In the genomic region with DNA sequence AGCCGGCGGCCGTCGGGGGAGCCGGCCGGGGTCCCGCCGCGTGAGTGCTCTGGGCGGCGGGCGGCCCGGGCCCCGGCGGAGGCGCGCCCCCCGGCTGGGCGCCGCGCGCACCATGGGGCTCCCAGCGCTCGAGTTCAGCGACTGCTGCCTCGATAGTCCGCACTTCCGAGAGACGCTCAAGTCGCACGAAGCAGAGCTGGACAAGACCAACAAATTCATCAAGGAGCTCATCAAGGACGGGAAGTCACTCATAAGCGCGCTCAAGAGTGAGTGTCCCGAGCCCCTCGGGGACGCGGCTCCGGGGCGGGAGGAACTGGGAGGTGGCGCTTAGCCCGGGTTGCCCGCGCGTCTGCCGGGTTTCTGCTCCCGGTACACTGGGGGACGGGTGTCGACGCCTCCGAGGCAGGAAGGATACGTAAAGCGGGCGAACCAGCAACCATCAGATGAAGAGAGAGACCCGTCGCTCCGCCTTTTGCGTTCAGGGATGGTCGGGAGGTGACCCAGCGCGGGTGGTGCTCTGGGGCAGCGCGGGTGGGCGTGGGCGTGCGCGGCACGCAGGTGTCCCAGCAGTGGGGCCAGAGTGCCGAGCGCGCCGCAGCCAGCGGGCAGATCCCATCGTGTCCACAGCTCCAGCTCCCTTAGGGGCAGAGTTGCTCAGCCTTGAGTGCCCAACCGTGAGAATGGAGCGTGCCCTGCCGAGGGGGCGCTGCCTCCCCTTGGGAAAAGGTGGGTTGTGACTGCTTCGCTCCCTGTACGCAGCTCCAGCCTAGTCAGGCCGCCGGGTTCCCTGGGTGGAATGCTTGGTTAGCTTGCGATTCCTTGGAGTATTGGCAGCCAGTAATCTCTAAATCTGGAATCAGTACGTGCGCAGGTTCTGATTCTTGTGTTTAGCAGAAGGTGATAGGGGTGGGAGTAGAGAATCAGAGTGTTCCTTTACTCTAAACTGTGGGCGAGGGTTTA, we compare ENCODE assay signal across 8 cellular contexts. TPM values are rescaled to one million over a fixed set of nuclear protein-coding genes. Genes with fewer than 3 reads are reported as not detected.
DNase-seq lines count a peak whose midpoint lies in the region; ATAC-seq and TF ChIP-seq lines count a peak whose summit lies in the region.

No MANE protein-coding gene starts in this region.

- peak; percentile 49 to 80 (median 71) for DNase-seq in CD8-positive, alpha-beta memory T cell
- DNase-seq in HPDE6-E6E7 (ENCODE audit: extremely low spot score) = peak; percentile 25
- DNase-seq in activated naive CD8-positive, alpha-beta T cell treated with anti-CD3 and anti-CD28 coated beads, Interleukin-2, amount 10 ng/mL, durations not matched to agents 7 days and 5 days = peak; percentile 76
- peak; percentile 51 for DNase-seq in left ventricle myocardium inferior
- DNase-seq in posterior cingulate gyrus = peak in 8 of 10 donors; percentile 39 to 93 (median 60)
- peak; percentile 51 to 60 for DNase-seq in uterus

- ATAC-seq in GM21367 (IDR thresholded peaks at IDR 0.05; ENCODE audit: unreplicated experiment) = peak; percentile 16
- ATAC-seq in SK-N-SH treated with all-trans-retinoic acid at 6 μM for 48 hours = peak; percentile 35
- peak; percentile 24 for ATAC-seq in activated naive CD8-positive, alpha-beta T cell treated with anti-CD3 and anti-CD28 coated beads, Interleukin-2, amount 10 ng/mL, durations not matched to agents 7 days and 5 days (ENCODE audit: low read depth)

- H3K4me3 Mint-ChIP-seq in CD8-positive, alpha-beta memory T cell = peak overlapping the region; percentile 92 to 98 (median 96)
- H3K4me3 Mint-ChIP-seq in activated naive CD8-positive, alpha-beta T cell treated with anti-CD3 and anti-CD28 coated beads, Interleukin-2, amount 10 ng/mL, durations not matched to agents 7 days and 5 days = peak overlapping the region; percentile 86

- H3K9me3 Mint-ChIP-seq in CD8-positive, alpha-beta memory T cell = no peaks in the 10 kb centered on the region
- no peaks in the 10 kb centered on the region for H3K9me3 Mint-ChIP-seq in activated naive CD8-positive, alpha-beta T cell treated with anti-CD3 and anti-CD28 coated beads, Interleukin-2, amount 10 ng/mL, durations not matched to agents 7 days and 5 days

- H3K27ac Mint-ChIP-seq in CD8-positive, alpha-beta memory T cell = peak overlapping the region; percentile 83 to 96 (median 93)
- peak overlapping the region; percentile 88 for H3K27ac Mint-ChIP-seq in activated naive CD8-positive, alpha-beta T cell treated with anti-CD3 and anti-CD28 coated beads, Interleukin-2, amount 10 ng/mL, durations not matched to agents 7 days and 5 days

- POLR2A ChIA-PET in CD8-positive, alpha-beta memory T cell (lab: Charles Lee) = interaction anchor here (0.6 to 3.5 kb wide), 13 partner anchors 10 to 232 kb away, joined by 3 to 39 read pairs (median 4); no protein-coding TSS in a partner anchor
- POLR2A ChIA-PET in activated naive CD8-positive, alpha-beta T cell treated with anti-CD3 and anti-CD28 coated beads, Interleukin-2, amount 10 ng/mL, durations not matched to agents 7 days and 5 days (lab: Charles Lee) = interaction anchor here (0.6 to 3.2 kb wide), 7 partner anchors 9 to 96 kb away, joined by 3 to 55 read pairs (median 6); no protein-coding TSS in a partner anchor

- no peaks in the 10 kb centered on the region for H3K9me3 ChIP-seq in CD8-positive, alpha-beta memory T cell (ENCODE audit: low read length)
- H3K9me3 ChIP-seq in left ventricle myocardium inferior (replicated peaks) (no peaks in the 10 kb centered on the region), uterus (no peaks in the 10 kb centered on the region)

- no peak for TF ChIP-seq CTCF in left ventricle myocardium inferior (IDR thresholded peaks at IDR 0.05; ENCODE audit: borderline replicate concordance)
- TF ChIP-seq CTCF in uterus (IDR thresholded peaks at IDR 0.05) = no peak

- TF ChIP-seq POLR2A in uterus (IDR thresholded peaks at IDR 0.05) = peak in 1 of 2 donors; percentile 42

- peak overlapping the region; percentile 75 for H3K27ac ChIP-seq in CD8-positive, alpha-beta memory T cell (ENCODE audit: low read depth, low read length)
- H3K27ac ChIP-seq in left ventricle myocardium inferior (replicated peaks) (peak overlapping the region; percentile 95), uterus (peak overlapping the region; percentile 75 to 96)

- CTCF ChIA-PET in CD8-positive, alpha-beta memory T cell (lab: Charles Lee) = interaction anchor here (0.7 to 8.3 kb wide), 24 partner anchors 9 to 118 kb away, joined by 3 to 98 read pairs (median 6); no protein-coding TSS in a partner anchor

- intact Hi-C loops in left ventricle myocardium inferior (cut with micrococcal nuclease) = loop anchor here (5.0 kb wide), 2 partner anchors 41 to 101 kb away; no protein-coding TSS in a partner anchor
- intact Hi-C loops in posterior cingulate gyrus (cut with DNase I) = loop anchor here (5.0 kb wide), 1 partner anchor 59 kb away; no protein-coding TSS in a partner anchor
- intact Hi-C loops in uterus (cut with DNase I; ENCODE audit: low total_unique reads) = loop anchor here (10.0 kb wide), 1 partner anchor 94 kb away; no protein-coding TSS in a partner anchor

- peaks cover 0 to 10% (median 0%) of the 10 kb centered on the region in 3 donors for H3K36me3 Mint-ChIP-seq in CD8-positive, alpha-beta memory T cell
- H3K36me3 Mint-ChIP-seq in activated naive CD8-positive, alpha-beta T cell treated with anti-CD3 and anti-CD28 coated beads, Interleukin-2, amount 10 ng/mL, durations not matched to agents 7 days and 5 days = peaks cover 7% of the 10 kb centered on the region

- peak overlapping the region; percentile 89 for H3K4me3 ChIP-seq in CD8-positive, alpha-beta memory T cell (ENCODE audit: low read length)
- H3K4me3 ChIP-seq in left ventricle myocardium inferior (peak overlapping the region; percentile 93), uterus (peak overlapping the region; percentile 62 to 67)

- no peaks in the 10 kb centered on the region for H3K27me3 ChIP-seq in CD8-positive, alpha-beta memory T cell (ENCODE audit: insufficient read depth, low read length, poor library complexity, severe bottlenecking)
- no peaks in the 10 kb centered on the region for H3K27me3 ChIP-seq in left ventricle myocardium inferior (ENCODE audit: low read depth)
- no peaks in the 10 kb centered on the region for H3K27me3 ChIP-seq in uterus

- H3K27me3 Mint-ChIP-seq in CD8-positive, alpha-beta memory T cell = no peaks in the 10 kb centered on the region
- no peaks in the 10 kb centered on the region for H3K27me3 Mint-ChIP-seq in activated naive CD8-positive, alpha-beta T cell treated with anti-CD3 and anti-CD28 coated beads, Interleukin-2, amount 10 ng/mL, durations not matched to agents 7 days and 5 days

- no peaks in the 10 kb centered on the region for H3K36me3 ChIP-seq in CD8-positive, alpha-beta memory T cell (ENCODE audit: insufficient read depth, low read length)
- H3K36me3 ChIP-seq in left ventricle myocardium inferior (no peaks in the 10 kb centered on the region), uterus (no peaks in the 10 kb centered on the region)

- peaks cover 33% of the 10 kb centered on the region for H3K4me1 ChIP-seq in CD8-positive, alpha-beta memory T cell (ENCODE audit: insufficient read depth, low read length)
- H3K4me1 ChIP-seq in left ventricle myocardium inferior (peaks cover 59% of the 10 kb centered on the region), uterus (no peaks in the 10 kb centered on the region)

- H3K4me1 Mint-ChIP-seq in CD8-positive, alpha-beta memory T cell = peaks cover 46 to 54% (median 52%) of the 10 kb centered on the region in 3 donors
- H3K4me1 Mint-ChIP-seq in activated naive CD8-positive, alpha-beta T cell treated with anti-CD3 and anti-CD28 coated beads, Interleukin-2, amount 10 ng/mL, durations not matched to agents 7 days and 5 days = peaks cover 34% of the 10 kb centered on the region

TF ChIP-seq in SK-N-SH treated with all-trans-retinoic acid at 6 μM for 48 hours, 23 proteins besides CTCF, POLR2A, EP300 and RAD21 (continues in another document):
- no peak for TF ChIP-seq CSRNP3 (CRISPR knock-in tag; IDR thresholded peaks at IDR 0.05)
- TF ChIP-seq RARB (CRISPR knock-in tag; IDR thresholded peaks at IDR 0.05) = no peak
- TF ChIP-seq ZFP3 (CRISPR knock-in tag; IDR thresholded peaks at IDR 0.05) = no peak
- no peak for TF ChIP-seq ZNF565 (CRISPR knock-in tag; conservative IDR thresholded peaks at IDR 0.05; ENCODE audit: low read depth)
- no peak for TF ChIP-seq ARNTL (CRISPR knock-in tag; IDR thresholded peaks at IDR 0.05; ENCODE audit: borderline replicate concordance, low read depth)
- TF ChIP-seq PATZ1 (CRISPR knock-in tag; IDR thresholded peaks at IDR 0.05; ENCODE audit: borderline replicate concordance) = no peak
- no peak for TF ChIP-seq ZNF70 (CRISPR knock-in tag; IDR thresholded peaks at IDR 0.05)

RNA-seq across cellular contexts. Expression of gene ARHGAP26, which starts 0.8 kb away (rescaled TPM):
- total RNA-seq in CD8-positive, alpha-beta memory T cell = 10 to 100 TPM; 16.7 to 19.7 TPM
- 37.1 TPM for polyA plus RNA-seq in CD8-positive, alpha-beta memory T cell
- 10 to 100 TPM; 30.6 to 32.0 TPM for total RNA-seq in activated naive CD8-positive, alpha-beta T cell treated with anti-CD3 and anti-CD28 coated beads, Interleukin-2, amount 10 ng/mL, durations not matched to agents 7 days and 5 days
- total RNA-seq in left ventricle myocardium inferior (35.7 TPM), uterus (10 to 100 TPM; 12.4 to 49.5 (median 31.8) TPM)

Comparison
In these comparisons a context has a peak if more than half of its experiments do, and no peak if none do; other contexts are left out.
1. Peak in every context shown above with its lines: DNase-seq, ATAC-seq, H3K4me3 ChIP-seq and H3K27ac ChIP-seq.
2. DNase-seq: peak in every context shown above with its lines; median percentile 76 in activated naive CD8-positive, alpha-beta T cell treated with anti-CD3 and anti-CD28 coated beads, Interleukin-2, amount 10 ng/mL, durations not matched to agents 7 days and 5 days; 71 in CD8-positive, alpha-beta memory T cell; 60 in posterior cingulate gyrus; 56 in uterus; 51 in left ventricle myocardium inferior; 25 in HPDE6-E6E7.